Comparison of ENCODE assay signal across 14 cellular contexts in the genomic region with DNA sequence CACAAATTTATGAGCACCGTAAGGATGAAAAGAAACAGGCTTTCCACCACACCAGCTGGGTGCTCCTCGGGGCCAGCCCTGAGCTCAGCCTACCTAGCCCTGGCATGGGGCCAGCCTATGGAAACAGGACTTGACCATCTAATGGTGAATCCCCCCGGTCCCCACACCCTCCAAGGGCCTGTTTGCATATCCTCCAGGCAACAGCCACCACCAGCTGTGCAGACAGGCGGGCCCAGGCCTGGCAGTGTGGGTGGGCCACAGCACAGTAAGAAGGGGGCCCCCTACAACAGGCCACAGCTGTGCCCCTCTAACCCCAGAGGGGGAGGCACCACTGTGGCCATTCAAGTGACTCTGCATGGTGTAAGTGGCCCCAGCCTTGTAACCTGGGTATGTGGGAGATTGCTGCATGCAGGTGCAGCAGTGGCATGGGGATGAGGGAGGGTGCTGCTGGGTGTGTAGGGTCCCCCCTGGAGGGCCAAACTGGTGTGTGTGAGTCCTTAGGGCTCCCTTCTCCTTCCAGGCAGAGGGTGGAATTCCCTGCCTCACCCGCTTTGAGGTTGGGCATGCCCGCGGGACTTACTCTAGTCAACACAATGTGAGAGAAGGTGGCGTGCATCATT.
A peak's percentile ranks its signal among the peaks of the same experiment; 100 is the strongest.
DNase-seq lines count a peak whose midpoint lies in the region; ATAC-seq and TF ChIP-seq lines count a peak whose summit lies in the region.
"Had no signal": no experiment of that assay in that cellular context is flagged by ENCODE, and none has a peak within 500 bp of the region (broad histone marks: within the 10 kb centered on the region; RNA-seq: fewer than 3 reads in every experiment).

No MANE protein-coding gene starts in this region.

- peaks cover 9 to 26% (median 14%) of the 10 kb centered on the region in 3 experiments; a peak in 6 of 7 replicates for H3K36me3 Mint-ChIP-seq in H9 (ENCODE audit: insufficient read depth in 1 of 3, low read depth in 3 of 3)
- H3K36me3 Mint-ChIP-seq: CD14-positive monocyte had no signal

- H3K23me2 ChIP-seq in H9 (ENCODE audit: insufficient read length, low read depth, low read length, poor library complexity, severe bottlenecking) = no peaks in the 10 kb centered on the region

- no CpG with 5 or more reads among the region's 8 CpGs for WGBS in H9 (ENCODE audit: extremely low coverage, insufficient read length, low lambda C conversion rate)
- no CpG with 5 or more reads among the region's 8 CpGs for WGBS in neuronal stem cell (ENCODE audit: extremely low coverage in 2 of 2, insufficient read length in 2 of 2, insufficient replicate concordance in 1 of 2), 2 donors
- 92 to 97% methylated on average over 7 to 8 of the region's 8 CpGs for WGBS in lower leg skin, 2 donors

- no peaks in the 10 kb centered on the region for H4K20me1 ChIP-seq in H9 (ENCODE audit: control insufficient read depth, insufficient read depth, insufficient read length)

- peak overlapping the region in 2 of 3 experiments; percentile 29 to 83; a peak in 3 of 7 replicates for H3K27ac Mint-ChIP-seq in H9
- H3K27ac Mint-ChIP-seq: T-helper 1 cell treated with Interleukin-12 subunit alpha and Interleukin-12 subunit beta and Interleukin-4 antibody, amounts not matched to agents 30 μg/mL and 1 μg/mL, for 36 hours had no signal

- H3K9ac ChIP-seq in H9 (ENCODE audit: extremely low read depth, insufficient read length, low read length) (no peak overlapping the region), neuronal stem cell (ENCODE audit: low read depth, low read length, poor library complexity) (peak overlapping the region; percentile 61)

- no peak overlapping the region for H2BK120ac ChIP-seq in H9 (ENCODE audit: low read depth, low read length, poor library complexity, severe bottlenecking)
- no peak overlapping the region for H2BK120ac ChIP-seq in neuronal stem cell (ENCODE audit: low read depth, low read length)

- H3K9me3 Mint-ChIP-seq in H9 = no peaks in the 10 kb centered on the region
- H3K9me3 Mint-ChIP-seq: T-helper 1 cell treated with Interleukin-12 subunit alpha and Interleukin-12 subunit beta and Interleukin-4 antibody, amounts not matched to agents 30 μg/mL and 1 μg/mL, for 36 hours had no signal

- no peak overlapping the region for H4K5ac ChIP-seq in H9 (ENCODE audit: insufficient read length, low read depth, low read length)

- H3K4me1 ChIP-seq in H9 (ENCODE audit: insufficient read depth, low read length) = no peaks in the 10 kb centered on the region
- H3K4me1 ChIP-seq in neuronal stem cell (ENCODE audit: control insufficient read depth in 2 of 2, insufficient read depth in 1 of 2, low read depth in 1 of 2, low read length in 2 of 2) = peaks cover 0 to 2% of the 10 kb centered on the region in 2 donors
- H3K4me1 ChIP-seq: HAP-1, SJSA1 had no signal

- H3T11ph ChIP-seq in H9 (ENCODE audit: low read length) = no peak overlapping the region

- no peak overlapping the region for H2AFZ ChIP-seq in H9 (ENCODE audit: low read length)
- no peak overlapping the region for H2AFZ ChIP-seq in neuronal stem cell (ENCODE audit: low read length)
- H2AFZ ChIP-seq: PC-9 had no signal

- H2BK12ac ChIP-seq in H9 (ENCODE audit: insufficient read length, low read depth, low read length) (no peak overlapping the region), neuronal stem cell (ENCODE audit: low read length) (no peak overlapping the region)

- H3K27me3 ChIP-seq in H9 (ENCODE audit: insufficient read depth, low read length) (no peaks in the 10 kb centered on the region), neuronal stem cell (ENCODE audit: control insufficient read depth in 3 of 3, insufficient read depth in 3 of 3, low read depth in 1 of 3, low read length in 3 of 3) (no peaks in the 10 kb centered on the region)
- H3K27me3 ChIP-seq: SJSA1 had no signal

- H3K4me2 ChIP-seq in H9 (ENCODE audit: insufficient read depth, insufficient read length, low read length) (no peak overlapping the region), neuronal stem cell (ENCODE audit: insufficient read depth, low read length, poor library complexity, severe bottlenecking) (no peak overlapping the region)
- H3K4me2 ChIP-seq: PC-9 had no signal

- H3K79me1 ChIP-seq in H9 (ENCODE audit: insufficient read depth, low read depth, low read length, poor library complexity, severe bottlenecking) (no peaks in the 10 kb centered on the region), neuronal stem cell (ENCODE audit: low read depth, low read length) (no peaks in the 10 kb centered on the region)

- no peak overlapping the region for H3K18ac ChIP-seq in H9 (ENCODE audit: insufficient read length, low read depth, low read length)
- peak overlapping the region; percentile 44 for H3K18ac ChIP-seq in neuronal stem cell (ENCODE audit: low read length)

- H2AK5ac ChIP-seq in H9 (ENCODE audit: insufficient read length, low read length) = no peak overlapping the region
- H2AK5ac ChIP-seq in neuronal stem cell (ENCODE audit: low read depth, low read length) = no peak overlapping the region

- H3K4me3 Mint-ChIP-seq in H9 = no peak overlapping the region
- H3K4me3 Mint-ChIP-seq: CD14-positive monocyte; T-helper 1 cell treated with Interleukin-12 subunit alpha and Interleukin-12 subunit beta and Interleukin-4 antibody, amounts not matched to agents 30 μg/mL and 1 μg/mL, for 36 hours had no signal

- no peak for ATAC-seq in HG03354 (IDR thresholded peaks at IDR 0.05; ENCODE audit: poor library complexity, severe bottlenecking, unreplicated experiment)

- H3K4me3 ChIP-seq in neuronal stem cell (ENCODE audit: low read length in 2 of 2) (no peak overlapping the region), lower leg skin (ENCODE audit: low read depth, poor library complexity, severe bottlenecking) (no peak overlapping the region)
- H3K4me3 ChIP-seq: HAP-1, PC-9, SJSA1 had no signal

- TF ChIP-seq POLR2A in lower leg skin (IDR thresholded peaks at IDR 0.05) = no peak

- H4K91ac ChIP-seq in H9 (ENCODE audit: insufficient read length, low read depth, low read length) (no peak overlapping the region), neuronal stem cell (ENCODE audit: low read depth, low read length, poor library complexity) (no peak overlapping the region)

- H2BK15ac ChIP-seq in H9 (ENCODE audit: low read depth, low read length) (no peak overlapping the region), neuronal stem cell (ENCODE audit: low read length) (no peak overlapping the region)

- H3K14ac ChIP-seq in H9 (ENCODE audit: insufficient read depth, low read length) (no peak overlapping the region), neuronal stem cell (ENCODE audit: low read length) (no peak overlapping the region)

- H3K9me3 ChIP-seq in H9 (ENCODE audit: control insufficient read depth, low read depth, low read length) (no peaks in the 10 kb centered on the region), neuronal stem cell (replicated peaks in 1 of 2; ENCODE audit: control insufficient read depth in 2 of 2, insufficient read depth in 1 of 2, low read depth in 1 of 2, low read length in 2 of 2) (no peaks in the 10 kb centered on the region)
- H3K9me3 ChIP-seq: HAP-1, SJSA1 had no signal

- no peak overlapping the region for H4K8ac ChIP-seq in H9 (replicated peaks; ENCODE audit: insufficient read length, low read depth, low read length)
- H4K8ac ChIP-seq in neuronal stem cell (ENCODE audit: low read depth, low read length) = no peak overlapping the region

- peaks cover 6 to 7% of the 10 kb centered on the region in 2 experiments for H3K4me1 Mint-ChIP-seq in H9
- H3K4me1 Mint-ChIP-seq: CD14-positive monocyte had no signal

- H3K56ac ChIP-seq in H9 (ENCODE audit: insufficient read length, low read depth, low read length) = no peak overlapping the region

- H3K36me3 ChIP-seq in neuronal stem cell (replicated peaks in 1 of 2; ENCODE audit: control insufficient read depth in 2 of 2, insufficient read depth in 2 of 2, low read length in 2 of 2) = peaks cover 19 to 70% of the 10 kb centered on the region in 2 donors
- H3K36me3 ChIP-seq: HAP-1, SJSA1 had no signal

- H3K27ac ChIP-seq in H9 (ENCODE audit: insufficient read length, low read depth, low read length) = no peak overlapping the region
- peak overlapping the region; percentile 45; the same call in 1 of the 2 replicates for H3K27ac ChIP-seq in VCaP
- no peak overlapping the region for H3K27ac ChIP-seq in neuronal stem cell (replicated peaks; ENCODE audit: low read length)
- H3K27ac ChIP-seq: PC-9, SJSA1 had no signal

- no peak overlapping the region for H3K23ac ChIP-seq in H9 (ENCODE audit: insufficient read length, low read depth, low read length)
- H3K23ac ChIP-seq in neuronal stem cell (ENCODE audit: low read depth, low read length, poor library complexity) = no peak overlapping the region

- no peaks in the 10 kb centered on the region for H3K27me3 Mint-ChIP-seq in H9 (ENCODE audit: low read depth)

- no peak overlapping the region for H2BK20ac ChIP-seq in H9 (ENCODE audit: low read depth, low read length, poor library complexity, severe bottlenecking)

- H3K4ac ChIP-seq in H9 (ENCODE audit: low read depth, low read length) (no peak overlapping the region), neuronal stem cell (ENCODE audit: low read length) (no peak overlapping the region)

- no peak overlapping the region for H2BK5ac ChIP-seq in H9 (ENCODE audit: insufficient read length, low read length)
- H2BK5ac ChIP-seq in neuronal stem cell (ENCODE audit: low read length) = no peak overlapping the region

- no peaks in the 10 kb centered on the region for H3K79me2 ChIP-seq in H9 (ENCODE audit: insufficient read depth, low read length)

- TF ChIP-seq CTCF in H9 (conservative IDR thresholded peaks at IDR 0.05) = no peak
- no peak for TF ChIP-seq CTCF in VCaP (conservative IDR thresholded peaks at IDR 0.05)
- no peak for TF ChIP-seq CTCF in lower leg skin (IDR thresholded peaks at IDR 0.05)

- peak; percentile 63 for DNase-seq in DMS 273 (lab: John Stamatoyannopoulos, UW; ENCODE audit: unreplicated experiment)
- no peak for DNase-seq in H9
- no peak for DNase-seq in neuronal stem cell (ENCODE audit: low spot score)
- no peak for DNase-seq in lower leg skin (ENCODE audit: low spot score in 2 of 2)
- no peak for DNase-seq in NCI-H2107 treated with DMSO at 0.1 percent for 48 hours (lab: John Stamatoyannopoulos, UW; ENCODE audit: unreplicated experiment)
- DNase-seq: NCI-H1436, NCI-H2081, PC-9 had no signal

- intact Hi-C loops in lower leg skin (cut with DNase I; ENCODE audit: low total_unique reads) = no loop called here
